In the genomic region with DNA sequence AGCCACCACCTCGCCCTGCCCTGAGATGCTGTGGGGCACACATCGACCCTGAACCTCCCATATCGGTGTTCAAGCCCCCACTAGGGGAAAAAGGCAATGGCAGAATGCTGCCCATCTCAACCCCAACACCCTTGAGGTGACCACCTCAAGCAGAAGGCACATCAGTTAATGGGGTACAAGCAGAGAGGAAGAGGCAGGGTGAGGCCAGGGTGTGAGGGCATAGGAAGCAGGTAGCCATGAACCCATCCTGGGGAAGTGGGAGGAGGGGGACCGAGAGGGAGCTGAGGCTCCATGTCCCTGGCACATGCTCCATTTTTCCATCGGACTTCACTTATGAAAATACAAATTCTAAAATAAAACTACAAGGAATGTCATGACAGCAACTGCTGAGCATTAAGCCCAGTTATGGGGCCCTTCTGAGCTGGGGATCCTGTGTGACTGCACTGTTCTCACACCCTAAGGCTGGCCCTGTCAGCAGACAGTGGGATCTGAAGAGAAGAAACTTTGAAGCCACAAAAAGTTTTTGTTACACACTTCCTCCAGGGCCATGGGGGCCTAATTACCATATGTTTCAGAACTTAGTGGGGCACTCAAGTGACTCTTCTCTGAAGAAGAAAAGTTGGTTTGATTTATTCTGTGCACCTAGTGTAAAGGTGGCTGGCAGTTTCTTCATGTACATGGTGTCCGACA, we compare ENCODE assay signal across 19 cellular contexts.
"Had no signal": no experiment of that assay in that cellular context is flagged by ENCODE, and none has a peak within 500 bp of the region (broad histone marks: within the 10 kb centered on the region; RNA-seq: fewer than 3 reads in every experiment).

No MANE protein-coding gene starts in this region.

- H3K4me1 ChIP-seq: prostate gland, right atrium auricular region, stomach, testis had no signal

- H3K4me3 ChIP-seq: prostate gland, right atrium auricular region, stomach, testis had no signal

- H3K36me3 ChIP-seq: brain microvascular endothelial cell, prostate gland, right atrium auricular region, stomach had no signal

- H3K27ac ChIP-seq: brain microvascular endothelial cell, prostate gland, right atrium auricular region, stomach, testis had no signal

- DNase-seq: activated CD4-positive, alpha-beta T cell treated with anti-CD3 and anti-CD28 coated beads, Interleukin-2, amount 50 U/mL, for 4 hours; activated effector memory CD4-positive, alpha-beta T cell treated with anti-CD3 and anti-CD28 coated beads, Interleukin-2, amount 50 U/mL, for 16 hours; activated naive CD4-positive, alpha-beta T cell treated with anti-CD3 and anti-CD28 coated beads, Interleukin-2, amount 50 U/mL, for 16 hours; activated T-cell treated with anti-CD3 and anti-CD28 coated beads, Interleukin-2, amount 50 U/mL, for 72 hours; aorta; brain microvascular endothelial cell; central memory CD4-positive, alpha-beta T cell; erythroblast; foreskin melanocyte; glutamatergic neuron; hippocampal formation; mammary epithelial cell; stimulated activated CD4-positive, alpha-beta T cell treated with anti-CD3 and anti-CD28 coated beads, Interleukin-2, amount 100 ng/mL, for 24 hours; stomach; T-helper 2 cell; testis had no signal

- ATAC-seq: activated T-cell treated with anti-CD3 and anti-CD28 coated beads, Interleukin-2, amount 50 U/mL, for 72 hours; left lobe of liver had no signal

- H3K27me3 ChIP-seq: brain microvascular endothelial cell, right atrium auricular region, stomach, testis had no signal
